ENCODE assay signal across 1 cellular context in the genomic region with DNA sequence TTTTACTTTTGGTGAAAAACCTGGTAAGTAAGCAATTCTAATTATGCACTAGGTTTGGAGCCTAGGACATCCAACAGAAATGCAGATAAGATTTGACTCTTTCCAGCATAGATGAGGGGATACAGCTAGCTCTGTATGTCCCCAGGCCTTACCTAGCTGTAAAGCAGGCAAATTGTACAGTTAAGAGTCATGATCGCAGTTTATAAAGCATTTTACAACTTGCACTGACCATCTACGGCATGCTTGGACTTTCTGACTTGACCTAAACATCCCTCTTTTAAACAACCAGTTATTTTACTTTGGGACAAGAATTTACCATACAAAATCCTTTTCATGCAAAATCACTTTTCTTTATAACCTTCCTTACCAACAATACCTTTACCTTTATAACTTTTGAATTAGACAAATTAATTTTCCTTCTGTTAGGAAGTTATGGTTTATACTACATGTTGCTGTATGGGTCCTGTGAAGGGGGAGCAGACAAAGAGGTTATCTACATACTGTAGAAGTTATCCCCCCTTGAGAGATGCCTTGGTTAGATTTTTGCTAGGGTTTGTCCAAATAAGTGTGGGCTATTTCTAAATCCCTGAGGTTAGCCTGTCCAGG.
TF ChIP-seq lines count a peak whose summit lies in the region.

No MANE protein-coding gene starts in this region.

TF ChIP-seq in HepG2, 621 proteins besides CTCF, POLR2A, EP300 and RAD21 (continues in another document):
- no peak for TF ChIP-seq SALL1 (CRISPR knock-in tag; IDR thresholded peaks at IDR 0.05)
- TF ChIP-seq TOPORS (CRISPR knock-in tag; IDR thresholded peaks at IDR 0.05): peak; percentile 97
- no peak for TF ChIP-seq FOXK2 (IDR thresholded peaks at IDR 0.05)
- TF ChIP-seq, protein P1, sequence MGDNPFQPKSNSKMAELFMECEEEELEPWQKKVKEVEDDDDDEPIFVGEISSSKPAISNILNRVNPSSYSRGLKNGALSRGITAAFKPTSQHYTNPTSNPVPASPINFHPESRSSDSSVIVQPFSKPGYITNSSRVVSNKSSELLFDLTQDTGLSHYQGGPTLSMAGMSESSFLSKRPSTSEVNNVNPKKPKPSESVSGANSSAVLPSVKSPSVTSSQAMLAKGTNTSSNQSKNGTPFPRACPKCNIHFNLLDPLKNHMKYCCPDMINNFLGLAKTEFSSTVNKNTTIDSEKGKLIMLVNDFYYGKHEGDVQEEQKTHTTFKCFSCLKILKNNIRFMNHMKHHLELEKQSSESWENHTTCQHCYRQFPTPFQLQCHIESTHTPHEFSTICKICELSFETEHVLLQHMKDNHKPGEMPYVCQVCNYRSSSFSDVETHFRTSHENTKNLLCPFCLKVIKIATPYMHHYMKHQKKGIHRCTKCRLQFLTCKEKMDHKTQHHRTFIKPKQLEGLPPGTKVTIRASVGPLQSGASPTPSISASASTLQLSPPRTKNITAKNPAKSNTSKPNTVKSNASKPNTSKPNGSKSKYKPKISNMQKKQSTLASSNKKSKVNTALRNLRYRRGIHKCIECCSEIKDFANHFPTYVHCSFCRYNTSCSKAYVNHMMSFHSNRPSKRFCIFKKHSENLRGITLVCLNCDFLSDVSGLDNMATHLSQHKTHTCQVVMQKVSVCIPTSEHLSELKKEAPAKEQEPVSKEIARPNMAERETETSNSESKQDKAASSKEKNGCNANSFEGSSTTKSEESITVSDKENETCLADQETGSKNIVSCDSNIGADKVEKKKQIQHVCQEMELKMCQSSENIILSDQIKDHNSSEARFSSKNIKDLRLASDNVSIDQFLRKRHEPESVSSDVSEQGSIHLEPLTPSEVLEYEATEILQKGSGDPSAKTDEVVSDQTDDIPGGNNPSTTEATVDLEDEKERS (CRISPR knock-in tag; IDR thresholded peaks at IDR 0.05): peak; percentile 96
- TF ChIP-seq HES4 (CRISPR knock-in tag; IDR thresholded peaks at IDR 0.05; ENCODE audit: borderline replicate concordance): no peak
- no peak for TF ChIP-seq ZNF260 (CRISPR knock-in tag; IDR thresholded peaks at IDR 0.05; ENCODE audit: borderline replicate concordance, low read depth)
- peak; percentile 97 for TF ChIP-seq ZFP36 (IDR thresholded peaks at IDR 0.05; ENCODE audit: borderline replicate concordance, low read depth, low read length, partially characterized antibody)
- TF ChIP-seq, protein P2, sequence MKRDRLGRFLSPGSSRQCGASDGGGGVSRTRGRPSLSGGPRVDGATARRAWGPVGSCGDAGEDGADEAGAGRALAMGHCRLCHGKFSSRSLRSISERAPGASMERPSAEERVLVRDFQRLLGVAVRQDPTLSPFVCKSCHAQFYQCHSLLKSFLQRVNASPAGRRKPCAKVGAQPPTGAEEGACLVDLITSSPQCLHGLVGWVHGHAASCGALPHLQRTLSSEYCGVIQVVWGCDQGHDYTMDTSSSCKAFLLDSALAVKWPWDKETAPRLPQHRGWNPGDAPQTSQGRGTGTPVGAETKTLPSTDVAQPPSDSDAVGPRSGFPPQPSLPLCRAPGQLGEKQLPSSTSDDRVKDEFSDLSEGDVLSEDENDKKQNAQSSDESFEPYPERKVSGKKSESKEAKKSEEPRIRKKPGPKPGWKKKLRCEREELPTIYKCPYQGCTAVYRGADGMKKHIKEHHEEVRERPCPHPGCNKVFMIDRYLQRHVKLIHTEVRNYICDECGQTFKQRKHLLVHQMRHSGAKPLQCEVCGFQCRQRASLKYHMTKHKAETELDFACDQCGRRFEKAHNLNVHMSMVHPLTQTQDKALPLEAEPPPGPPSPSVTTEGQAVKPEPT (CRISPR knock-in tag; IDR thresholded peaks at IDR 0.05; ENCODE audit: low read depth): no peak
- TF ChIP-seq, protein P3, sequence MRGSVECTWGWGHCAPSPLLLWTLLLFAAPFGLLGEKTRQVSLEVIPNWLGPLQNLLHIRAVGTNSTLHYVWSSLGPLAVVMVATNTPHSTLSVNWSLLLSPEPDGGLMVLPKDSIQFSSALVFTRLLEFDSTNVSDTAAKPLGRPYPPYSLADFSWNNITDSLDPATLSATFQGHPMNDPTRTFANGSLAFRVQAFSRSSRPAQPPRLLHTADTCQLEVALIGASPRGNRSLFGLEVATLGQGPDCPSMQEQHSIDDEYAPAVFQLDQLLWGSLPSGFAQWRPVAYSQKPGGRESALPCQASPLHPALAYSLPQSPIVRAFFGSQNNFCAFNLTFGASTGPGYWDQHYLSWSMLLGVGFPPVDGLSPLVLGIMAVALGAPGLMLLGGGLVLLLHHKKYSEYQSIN (CRISPR knock-in tag; IDR thresholded peaks at IDR 0.05; ENCODE audit: borderline replicate concordance): no peak
- TF ChIP-seq RFXANK (CRISPR knock-in tag; IDR thresholded peaks at IDR 0.05): no peak
- no peak for TF ChIP-seq RARG (CRISPR knock-in tag; IDR thresholded peaks at IDR 0.05; ENCODE audit: low read depth)
- TF ChIP-seq YY1 (IDR thresholded peaks at IDR 0.05; ENCODE audit: insufficient read depth, insufficient replicate concordance, low read depth, low read length): no peak
- TF ChIP-seq ZNF225 (CRISPR knock-in tag; IDR thresholded peaks at IDR 0.05): no peak
- no peak for TF ChIP-seq SUZ12 (IDR thresholded peaks at IDR 0.05; ENCODE audit: low read depth, low read length)
- TF ChIP-seq SRSF9 (IDR thresholded peaks at IDR 0.05; ENCODE audit: borderline replicate concordance, insufficient read depth, low read depth, low read length, poor library complexity, severe bottlenecking): no peak
- no peak for TF ChIP-seq MEIS1 (CRISPR knock-in tag; IDR thresholded peaks at IDR 0.05; ENCODE audit: borderline replicate concordance)
- TF ChIP-seq ZSCAN29 (CRISPR knock-in tag; conservative IDR thresholded peaks at IDR 0.05): no peak
- TF ChIP-seq RAD51 (IDR thresholded peaks at IDR 0.05; ENCODE audit: borderline replicate concordance): no peak
- no peak for TF ChIP-seq ZNF121 (CRISPR knock-in tag; IDR thresholded peaks at IDR 0.05)
- peak; percentile 100 for TF ChIP-seq ZNF724P (CRISPR knock-in tag; IDR thresholded peaks at IDR 0.05; ENCODE audit: borderline replicate concordance)
- TF ChIP-seq RORA (CRISPR knock-in tag; IDR thresholded peaks at IDR 0.05): no peak
- no peak for TF ChIP-seq CEBPB (IDR thresholded peaks at IDR 0.05; ENCODE audit: borderline replicate concordance, low read depth, low read length)
- TF ChIP-seq SP5 (CRISPR knock-in tag; IDR thresholded peaks at IDR 0.05; ENCODE audit: borderline replicate concordance, low read depth): no peak
- TF ChIP-seq, protein P4, sequence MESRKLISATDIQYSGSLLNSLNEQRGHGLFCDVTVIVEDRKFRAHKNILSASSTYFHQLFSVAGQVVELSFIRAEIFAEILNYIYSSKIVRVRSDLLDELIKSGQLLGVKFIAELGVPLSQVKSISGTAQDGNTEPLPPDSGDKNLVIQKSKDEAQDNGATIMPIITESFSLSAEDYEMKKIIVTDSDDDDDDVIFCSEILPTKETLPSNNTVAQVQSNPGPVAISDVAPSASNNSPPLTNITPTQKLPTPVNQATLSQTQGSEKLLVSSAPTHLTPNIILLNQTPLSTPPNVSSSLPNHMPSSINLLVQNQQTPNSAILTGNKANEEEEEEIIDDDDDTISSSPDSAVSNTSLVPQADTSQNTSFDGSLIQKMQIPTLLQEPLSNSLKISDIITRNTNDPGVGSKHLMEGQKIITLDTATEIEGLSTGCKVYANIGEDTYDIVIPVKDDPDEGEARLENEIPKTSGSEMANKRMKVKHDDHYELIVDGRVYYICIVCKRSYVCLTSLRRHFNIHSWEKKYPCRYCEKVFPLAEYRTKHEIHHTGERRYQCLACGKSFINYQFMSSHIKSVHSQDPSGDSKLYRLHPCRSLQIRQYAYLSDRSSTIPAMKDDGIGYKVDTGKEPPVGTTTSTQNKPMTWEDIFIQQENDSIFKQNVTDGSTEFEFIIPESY (CRISPR knock-in tag; IDR thresholded peaks at IDR 0.05): no peak
- TF ChIP-seq ZNF564 (CRISPR knock-in tag; IDR thresholded peaks at IDR 0.05): no peak
- TF ChIP-seq ZNF772 (CRISPR knock-in tag; IDR thresholded peaks at IDR 0.05): no peak
- TF ChIP-seq, protein P5, sequence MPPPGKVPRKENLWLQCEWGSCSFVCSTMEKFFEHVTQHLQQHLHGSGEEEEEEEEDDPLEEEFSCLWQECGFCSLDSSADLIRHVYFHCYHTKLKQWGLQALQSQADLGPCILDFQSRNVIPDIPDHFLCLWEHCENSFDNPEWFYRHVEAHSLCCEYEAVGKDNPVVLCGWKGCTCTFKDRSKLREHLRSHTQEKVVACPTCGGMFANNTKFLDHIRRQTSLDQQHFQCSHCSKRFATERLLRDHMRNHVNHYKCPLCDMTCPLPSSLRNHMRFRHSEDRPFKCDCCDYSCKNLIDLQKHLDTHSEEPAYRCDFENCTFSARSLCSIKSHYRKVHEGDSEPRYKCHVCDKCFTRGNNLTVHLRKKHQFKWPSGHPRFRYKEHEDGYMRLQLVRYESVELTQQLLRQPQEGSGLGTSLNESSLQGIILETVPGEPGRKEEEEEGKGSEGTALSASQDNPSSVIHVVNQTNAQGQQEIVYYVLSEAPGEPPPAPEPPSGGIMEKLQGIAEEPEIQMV (CRISPR knock-in tag; IDR thresholded peaks at IDR 0.05; ENCODE audit: low read depth): no peak
- TF ChIP-seq, protein P6, sequence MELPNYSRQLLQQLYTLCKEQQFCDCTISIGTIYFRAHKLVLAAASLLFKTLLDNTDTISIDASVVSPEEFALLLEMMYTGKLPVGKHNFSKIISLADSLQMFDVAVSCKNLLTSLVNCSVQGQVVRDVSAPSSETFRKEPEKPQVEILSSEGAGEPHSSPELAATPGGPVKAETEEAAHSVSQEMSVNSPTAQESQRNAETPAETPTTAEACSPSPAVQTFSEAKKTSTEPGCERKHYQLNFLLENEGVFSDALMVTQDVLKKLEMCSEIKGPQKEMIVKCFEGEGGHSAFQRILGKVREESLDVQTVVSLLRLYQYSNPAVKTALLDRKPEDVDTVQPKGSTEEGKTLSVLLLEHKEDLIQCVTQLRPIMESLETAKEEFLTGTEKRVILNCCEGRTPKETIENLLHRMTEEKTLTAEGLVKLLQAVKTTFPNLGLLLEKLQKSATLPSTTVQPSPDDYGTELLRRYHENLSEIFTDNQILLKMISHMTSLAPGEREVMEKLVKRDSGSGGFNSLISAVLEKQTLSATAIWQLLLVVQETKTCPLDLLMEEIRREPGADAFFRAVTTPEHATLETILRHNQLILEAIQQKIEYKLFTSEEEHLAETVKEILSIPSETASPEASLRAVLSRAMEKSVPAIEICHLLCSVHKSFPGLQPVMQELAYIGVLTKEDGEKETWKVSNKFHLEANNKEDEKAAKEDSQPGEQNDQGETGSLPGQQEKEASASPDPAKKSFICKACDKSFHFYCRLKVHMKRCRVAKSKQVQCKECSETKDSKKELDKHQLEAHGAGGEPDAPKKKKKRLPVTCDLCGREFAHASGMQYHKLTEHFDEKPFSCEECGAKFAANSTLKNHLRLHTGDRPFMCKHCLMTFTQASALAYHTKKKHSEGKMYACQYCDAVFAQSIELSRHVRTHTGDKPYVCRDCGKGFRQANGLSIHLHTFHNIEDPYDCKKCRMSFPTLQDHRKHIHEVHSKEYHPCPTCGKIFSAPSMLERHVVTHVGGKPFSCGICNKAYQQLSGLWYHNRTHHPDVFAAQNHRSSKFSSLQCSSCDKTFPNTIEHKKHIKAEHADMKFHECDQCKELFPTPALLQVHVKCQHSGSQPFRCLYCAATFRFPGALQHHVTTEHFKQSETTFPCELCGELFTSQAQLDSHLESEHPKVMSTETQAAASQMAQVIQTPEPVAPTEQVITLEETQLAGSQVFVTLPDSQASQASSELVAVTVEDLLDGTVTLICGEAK (IDR thresholded peaks at IDR 0.05): no peak
- TF ChIP-seq, protein P6 (CRISPR knock-in tag; IDR thresholded peaks at IDR 0.05): no peak
- TF ChIP-seq, protein P7, sequence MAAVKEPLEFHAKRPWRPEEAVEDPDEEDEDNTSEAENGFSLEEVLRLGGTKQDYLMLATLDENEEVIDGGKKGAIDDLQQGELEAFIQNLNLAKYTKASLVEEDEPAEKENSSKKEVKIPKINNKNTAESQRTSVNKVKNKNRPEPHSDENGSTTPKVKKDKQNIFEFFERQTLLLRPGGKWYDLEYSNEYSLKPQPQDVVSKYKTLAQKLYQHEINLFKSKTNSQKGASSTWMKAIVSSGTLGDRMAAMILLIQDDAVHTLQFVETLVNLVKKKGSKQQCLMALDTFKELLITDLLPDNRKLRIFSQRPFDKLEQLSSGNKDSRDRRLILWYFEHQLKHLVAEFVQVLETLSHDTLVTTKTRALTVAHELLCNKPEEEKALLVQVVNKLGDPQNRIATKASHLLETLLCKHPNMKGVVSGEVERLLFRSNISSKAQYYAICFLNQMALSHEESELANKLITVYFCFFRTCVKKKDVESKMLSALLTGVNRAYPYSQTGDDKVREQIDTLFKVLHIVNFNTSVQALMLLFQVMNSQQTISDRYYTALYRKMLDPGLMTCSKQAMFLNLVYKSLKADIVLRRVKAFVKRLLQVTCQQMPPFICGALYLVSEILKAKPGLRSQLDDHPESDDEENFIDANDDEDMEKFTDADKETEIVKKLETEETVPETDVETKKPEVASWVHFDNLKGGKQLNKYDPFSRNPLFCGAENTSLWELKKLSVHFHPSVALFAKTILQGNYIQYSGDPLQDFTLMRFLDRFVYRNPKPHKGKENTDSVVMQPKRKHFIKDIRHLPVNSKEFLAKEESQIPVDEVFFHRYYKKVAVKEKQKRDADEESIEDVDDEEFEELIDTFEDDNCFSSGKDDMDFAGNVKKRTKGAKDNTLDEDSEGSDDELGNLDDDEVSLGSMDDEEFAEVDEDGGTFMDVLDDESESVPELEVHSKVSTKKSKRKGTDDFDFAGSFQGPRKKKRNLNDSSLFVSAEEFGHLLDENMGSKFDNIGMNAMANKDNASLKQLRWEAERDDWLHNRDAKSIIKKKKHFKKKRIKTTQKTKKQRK (IDR thresholded peaks at IDR 0.05; ENCODE audit: low read length): peak; percentile 62; the same call in 1 of the 2 replicates
- no peak for TF ChIP-seq TARDBP (CRISPR knock-in tag; IDR thresholded peaks at IDR 0.05)
- no peak for TF ChIP-seq ZNF501 (CRISPR knock-in tag; IDR thresholded peaks at IDR 0.05)
- TF ChIP-seq AGO2 (optimal IDR thresholded peaks at IDR 0.05; ENCODE audit: low read depth, low read length): no peak
- TF ChIP-seq KLF15 (CRISPR knock-in tag; IDR thresholded peaks at IDR 0.05; ENCODE audit: borderline replicate concordance): no peak
